In genomic region chr17:49910094-49910857, GRCh38 we compare ENCODE assay signal across 1 cellular context.
A peak's percentile ranks its signal among the peaks of the same experiment; 100 is the strongest.
TF ChIP-seq lines count a peak whose summit lies in the region.

No MANE protein-coding gene starts in this region.

TF ChIP-seq in K562, 482 proteins besides CTCF, POLR2A, EP300 and RAD21:
- TF ChIP-seq BCLAF1 (IDR thresholded peaks at IDR 0.05; ENCODE audit: borderline replicate concordance in 1 of 2, control insufficient read depth in 1 of 2, low read depth in 2 of 2, low read length in 1 of 2): no peak
- peak; percentile 44; the same call in 1 of the 2 replicates for TF ChIP-seq NFE2 (IDR thresholded peaks at IDR 0.05; ENCODE audit: low read depth)
- peak; percentile 48; the same call in 1 of the 2 replicates for TF ChIP-seq FOSL1 (tag; conservative IDR thresholded peaks at IDR 0.05)
- TF ChIP-seq ZFP36 (IDR thresholded peaks at IDR 0.05; ENCODE audit: low read depth, low read length, partially characterized antibody): peak; percentile 93
- TF ChIP-seq ZFX (CRISPR knock-in tag; IDR thresholded peaks at IDR 0.05): no peak
- TF ChIP-seq JUND (IDR thresholded peaks at IDR 0.05; ENCODE audit: borderline replicate concordance, low read depth, low read length): 0 out of 2 replicates have a peak, but pooled peaks have one; percentile 31
- TF ChIP-seq JUND (tag; IDR thresholded peaks at IDR 0.05; ENCODE audit: borderline replicate concordance, low read depth, low read length): no peak
- peak; percentile 39 to 50; a peak in 2 of 4 replicates for TF ChIP-seq NRF1 (conservative IDR thresholded peaks at IDR 0.05 in 1 of 2, IDR thresholded peaks at IDR 0.05 in 1 of 2)
- TF ChIP-seq RBM25 (IDR thresholded peaks at IDR 0.05; ENCODE audit: low read depth, low read length, severe bottlenecking): peak; percentile 43
